13 cellular contexts compared by ENCODE assay signal in the genomic region with DNA sequence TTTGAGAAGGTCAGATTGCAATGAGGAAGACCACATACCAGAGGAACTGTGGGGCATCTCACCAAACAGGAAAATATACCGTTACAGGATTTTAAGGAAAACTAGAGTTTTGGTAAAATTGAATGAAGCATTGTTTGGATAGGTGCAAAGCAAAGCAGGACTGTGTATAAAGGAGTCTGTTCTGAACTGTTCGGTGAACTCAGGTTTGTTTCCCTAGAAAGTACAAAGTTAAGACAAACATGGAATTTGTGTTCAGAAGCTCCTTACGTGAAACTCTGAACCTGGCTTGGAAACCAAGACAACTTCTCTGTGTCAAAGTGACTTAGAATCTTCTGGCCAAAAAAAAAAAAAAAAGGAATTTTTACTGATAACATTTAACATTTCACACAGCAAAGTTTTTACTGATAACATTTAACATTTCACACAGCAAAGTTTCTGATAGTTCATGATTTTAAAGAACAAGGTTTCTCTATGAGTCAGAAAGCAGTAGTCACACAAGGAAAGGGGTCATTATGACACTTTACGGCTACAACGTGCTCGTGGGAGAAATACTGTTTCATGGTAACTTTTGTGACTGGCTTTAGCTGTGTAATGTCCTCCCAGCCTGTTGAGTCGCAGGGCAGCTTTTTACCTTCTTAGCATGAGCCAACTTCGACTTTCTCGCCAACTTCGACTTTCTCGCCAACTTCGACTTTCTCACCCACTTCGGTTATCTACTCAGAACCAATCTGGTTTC. TPM values are rescaled to one million over a fixed set of nuclear protein-coding genes. Genes with fewer than 3 reads are reported as not detected.
DNase-seq lines count a peak whose midpoint lies in the region; ATAC-seq, FAIRE-seq and TF ChIP-seq lines count a peak whose summit lies in the region.
"Had no signal": no experiment of that assay in that cellular context is flagged by ENCODE, and none has a peak within 500 bp of the region (broad histone marks: within the 10 kb centered on the region; RNA-seq: fewer than 3 reads in every experiment).

No MANE protein-coding gene starts in this region.

- peak in 1 of 2 experiments; percentile 18; a peak in 1 of 4 replicates for TF ChIP-seq EP300 in GM12878 (IDR thresholded peaks at IDR 0.05; ENCODE audit: borderline replicate concordance in 1 of 2, control insufficient read depth in 1 of 2, low read depth in 2 of 2, low read length in 2 of 2)

- peak overlapping the region; percentile 46 for H3K4me2 ChIP-seq in GM12878 (ENCODE audit: control insufficient read depth, insufficient read depth)

- peaks cover 20% of the 10 kb centered on the region for H3K4me1 ChIP-seq in GM12878 (ENCODE audit: control insufficient read depth, insufficient read depth, low read length)
- H3K4me1 ChIP-seq in breast epithelium, result no peaks in the 10 kb centered on the region
- H3K4me1 ChIP-seq: esophagus muscularis mucosa, parathyroid adenoma had no signal

- peak; percentile 82 for DNase-seq in GM12865 (ENCODE audit: low read depth)
- DNase-seq in GM12878 (ENCODE audit: low read depth, low spot score), result peak; percentile 80
- DNase-seq in NCI-H187 treated with DMSO at 0.1 percent for 48 hours (lab: John Stamatoyannopoulos, UW), result no peak
- no peak for DNase-seq in occipital lobe (lab: John Stamatoyannopoulos, UW)
- DNase-seq in breast epithelium (ENCODE audit: low spot score in 2 of 2), result no peak
- DNase-seq: amniotic stem cell, Calu3, NCI-H2227 treated with DMSO at 0.1 percent for 48 hours had no signal

- H3K9me3 ChIP-seq in GM12878 (replicated peaks; ENCODE audit: control insufficient read depth, insufficient read depth, low read length), result peaks cover 5% of the 10 kb centered on the region; the same call in 2 of the 3 replicates
- no peaks in the 10 kb centered on the region for H3K9me3 ChIP-seq in breast epithelium
- H3K9me3 ChIP-seq: esophagus muscularis mucosa had no signal

- H3K4me3 ChIP-seq in GM12865 (ENCODE audit: low read depth, low read length) (peak overlapping the region; percentile 26), GM12878 (peak overlapping the region; percentile 43; the same call in 1 of the 2 replicates), breast epithelium (no peak overlapping the region)
- H3K4me3 ChIP-seq: esophagus muscularis mucosa had no signal

- intact Hi-C loops in GM12878 (cut with micrococcal nuclease; ENCODE audit: unreplicated experiment), result no loop called here
- intact Hi-C loops in breast epithelium (cut with DNase I; ENCODE audit: low total_unique reads), result no loop called here

- CTCF ChIA-PET in GM12878 (lab: Yijun Ruan, JAX), result interaction anchor here (0.7 to 2.0 kb wide), 6 partner anchors 16 to 139 kb away, joined by 3 to 11 read pairs (median 4); no protein-coding TSS in a partner anchor

- peak overlapping the region; percentile 36 for H3K9ac ChIP-seq in GM12878 (ENCODE audit: control insufficient read depth, insufficient read depth, low read length)
- H3K9ac ChIP-seq: parathyroid adenoma had no signal

- BruUV-seq in GM12878 (replicated peaks; lab: Mats Ljungman, UMichigan), result no TSS peak

- in situ Hi-C loops in GM12878 (cut with MboI), result no loop called here

- no peaks in the 10 kb centered on the region for H4K20me1 ChIP-seq in GM12878 (ENCODE audit: control insufficient read depth, insufficient read depth)

- whole genome bisulfite sequencing in GM12878 (ENCODE audit: insufficient coverage, insufficient replicate concordance, low lambda C conversion rate, missing lambda C conversion rate), result 6% methylated on average over 13 of the region's 13 CpGs

- H3K79me2 ChIP-seq in GM12878 (ENCODE audit: control insufficient read depth, insufficient read depth, low read length), result peaks cover 2% of the 10 kb centered on the region; the same call in 1 of the 2 replicates
- H3K79me2 ChIP-seq: parathyroid adenoma had no signal

- peak overlapping the region; percentile 84 for H2AFZ ChIP-seq in GM12878 (ENCODE audit: control insufficient read depth, low read depth, low read length)
- H2AFZ ChIP-seq: parathyroid adenoma had no signal

- SMC1A ChIA-PET in GM12878 (lab: Charles Lee; ENCODE audit: uncharacterized antibody, unreplicated experiment), result interaction anchor here (0.7 to 4.2 kb wide), 13 partner anchors 9 to 157 kb away, joined by 3 to 31 read pairs (median 4); a partner anchor contains a TSS

- TF ChIP-seq RAD21 in GM12878 (IDR thresholded peaks at IDR 0.05; ENCODE audit: insufficient read depth, low read depth, low read length), result no peak

- peaks cover 2 to 4% of the 10 kb centered on the region in 2 experiments; a peak in 3 of 4 replicates for H3K36me3 ChIP-seq in GM12878 (ENCODE audit: control insufficient read depth in 2 of 2, insufficient read depth in 2 of 2, low read length in 1 of 2)
- no peaks in the 10 kb centered on the region for H3K36me3 ChIP-seq in breast epithelium

- H3K27me3 ChIP-seq in GM12878 (replicated peaks in 1 of 2; ENCODE audit: control insufficient read depth in 2 of 2, insufficient read depth in 2 of 2, low read length in 1 of 2) (no peaks in the 10 kb centered on the region), breast epithelium (no peaks in the 10 kb centered on the region)
- H3K27me3 ChIP-seq: esophagus muscularis mucosa had no signal

- TF ChIP-seq POLR2A in GM12878 (IDR thresholded peaks at IDR 0.05; ENCODE audit: low read depth, low read length) (peak; percentile 33; the same call in 1 of the 2 replicates), breast epithelium (IDR thresholded peaks at IDR 0.05) (no peak)

- ATAC-seq in GM19372 (IDR thresholded peaks at IDR 0.05; ENCODE audit: low read depth, unreplicated experiment) (peak; percentile 51), HG03520 (IDR thresholded peaks at IDR 0.05; ENCODE audit: unreplicated experiment) (peak; percentile 62), GM12878 (peak; percentile 96), HG02970 (IDR thresholded peaks at IDR 0.05; ENCODE audit: low FRiP score, unreplicated experiment) (no peak)

- POLR2A ChIA-PET in GM12878 (lab: Charles Lee), result interaction anchor here (0.6 to 4.2 kb wide), 9 partner anchors 12 to 225 kb away, joined by 3 to 19 read pairs (median 4); no protein-coding TSS in a partner anchor

- H3K27ac ChIP-seq in GM12878 (ENCODE audit: control insufficient read depth, insufficient read depth), result peak overlapping the region; percentile 88
- no peak overlapping the region for H3K27ac ChIP-seq in breast epithelium
- H3K27ac ChIP-seq: esophagus muscularis mucosa, parathyroid adenoma had no signal

- RAD21 ChIA-PET in GM12878 (lab: Charles Lee; ENCODE audit: unreplicated experiment), result interaction anchor here (0.8 to 2.0 kb wide), 7 partner anchors 13 to 142 kb away, joined by 3 to 10 read pairs (median 5); no protein-coding TSS in a partner anchor

- peak; percentile 71 for FAIRE-seq in GM12878 (lab: Jason Lieb, UNC)

- TF ChIP-seq CTCF in GM12865 (IDR thresholded peaks at IDR 0.05; ENCODE audit: insufficient read depth, low read depth, low read length, missing control alignments) (no peak), GM12878 (IDR thresholded peaks at IDR 0.05 in 2 of 3, conservative IDR thresholded peaks at IDR 0.05 in 1 of 3; ENCODE audit: control insufficient read depth in 2 of 3, extremely low read depth in 1 of 3, insufficient read depth in 1 of 3, low read depth in 3 of 3, low read length in 3 of 3) (no peak), breast epithelium (IDR thresholded peaks at IDR 0.05) (no peak)

TF ChIP-seq in GM12878, 131 proteins besides CTCF, POLR2A, EP300 and RAD21 (continues in another document):
- no peak for TF ChIP-seq HDAC6 (IDR thresholded peaks at IDR 0.05; ENCODE audit: unreplicated experiment)

RNA-seq across cellular contexts. Expression of a gene that starts 21.2 kb away (rescaled TPM):
- 80.8 and 86.7 TPM in 2 replicates for total RNA-seq in GM12878 (2013; cell fraction: nucleolus; rRNA removed)
- total RNA-seq in GM12878 (2014; rRNA removed) (8.2 and 8.6 TPM in 2 replicates), GM12878 (2014; rRNA removed; fragmentation: Illumina TruSeq; extraction: Trizol) (7.9 and 8.3 TPM in 2 replicates), GM12878 (2021) (23.8 and 25.9 TPM in 2 replicates), occipital lobe (20.9 TPM), breast epithelium (10 to 100 TPM in 1 of 3 donors, 1 to 10 TPM in 2; 7.9 to 13.2 (median 9.8) TPM)
- 6.2 TPM for polyA plus RNA-seq in GM12878 (2011; ENCODE audit: low read depth)
- polyA plus RNA-seq in GM12878 (2011; rRNA removed) (10.0 and 11.2 TPM in 2 replicates), GM12878 (2014; fragmentation: Illumina TruSeq; extraction: Trizol) (10.0 and 11.3 TPM in 2 replicates), GM12878 (2014; fragmentation: Nextera tagmentation; extraction: Ambion mirVana) (under 1 TPM; 0.77 to 0.84 TPM), GM12878 (2014; rRNA removed) (10.5 and 10.6 TPM in 2 replicates), GM12878 (2016; fragmentation: Nextera tagmentation; extraction: Ambion mirVana) (1 to 10 TPM; 2.1 to 2.7 TPM)
- 7.3 and 8.3 TPM in 2 replicates for polyA plus RNA-seq in GM12878 (2011; cell fraction: cytosol; rRNA removed)
- 27.5 and 29.7 TPM in 2 replicates for polyA plus RNA-seq in GM12878 (2011; cell fraction: nucleus; rRNA removed)
- 11.7 and 11.9 TPM in 2 replicates for polyA plus RNA-seq in GM12878 (2012)
- polyA minus RNA-seq in GM12878 (2011; rRNA and poly(A)+ RNA removed), result 14.6 and 21.8 TPM in 2 replicates
- polyA minus RNA-seq in GM12878 (2011; cell fraction: cytosol; rRNA and poly(A)+ RNA removed), result 10.1 and 12.2 TPM in 2 replicates
- 15.4 and 28.9 TPM in 2 replicates for polyA minus RNA-seq in GM12878 (2011; cell fraction: nucleus; rRNA and poly(A)+ RNA removed)

RNA-seq across cellular contexts. Expression of a gene that starts 36.9 kb away (rescaled TPM):
- total RNA-seq in GM12878 (2013; cell fraction: nucleolus; rRNA removed), result 26.2 and 27.7 TPM in 2 replicates
- 64.4 and 68.4 TPM in 2 replicates for total RNA-seq in GM12878 (2014; rRNA removed)
- 64.7 and 68.7 TPM in 2 replicates for total RNA-seq in GM12878 (2014; rRNA removed; fragmentation: Illumina TruSeq; extraction: Trizol)
- 69.2 and 74.2 TPM in 2 replicates for total RNA-seq in GM12878 (2021)
- 110 TPM for polyA plus RNA-seq in GM12878 (2011; ENCODE audit: low read depth)
- polyA plus RNA-seq in GM12878 (2011; rRNA removed), result 86.6 and 100 TPM in 2 replicates
- 96.8 and 103 TPM in 2 replicates for polyA plus RNA-seq in GM12878 (2011; cell fraction: cytosol; rRNA removed)
- 55.5 and 77.9 TPM in 2 replicates for polyA plus RNA-seq in GM12878 (2011; cell fraction: nucleus; rRNA removed)
- polyA plus RNA-seq in GM12878 (2012), result 84.5 and 96.5 TPM in 2 replicates
- 84.7 and 89.8 TPM in 2 replicates for polyA plus RNA-seq in GM12878 (2014; fragmentation: Illumina TruSeq; extraction: Trizol)
- polyA plus RNA-seq in GM12878 (2014; fragmentation: Nextera tagmentation; extraction: Ambion mirVana), result 100 to 1,000 TPM; 175 to 234 TPM
- 84.3 and 93.0 TPM in 2 replicates for polyA plus RNA-seq in GM12878 (2014; rRNA removed)
- 100 to 1,000 TPM; 147 to 156 TPM for polyA plus RNA-seq in GM12878 (2016; fragmentation: Nextera tagmentation; extraction: Ambion mirVana)
- polyA minus RNA-seq in GM12878 (2011; rRNA and poly(A)+ RNA removed), result 20.6 and 38.0 TPM in 2 replicates
- polyA minus RNA-seq in GM12878 (2011; cell fraction: cytosol; rRNA and poly(A)+ RNA removed), result 8.4 and 14.6 TPM in 2 replicates
- 16.9 and 26.9 TPM in 2 replicates for polyA minus RNA-seq in GM12878 (2011; cell fraction: nucleus; rRNA and poly(A)+ RNA removed)
- 45.7 TPM for total RNA-seq in occipital lobe
- 10 to 100 TPM; 35.4 to 45.7 (median 42.3) TPM for total RNA-seq in breast epithelium

Comparison
In these comparisons a context has a peak if more than half of its experiments do, and no peak if none do; other contexts are left out.
1. DNase-seq: peak in GM12865 (single experiment) and GM12878 (single experiment); none in NCI-H187 treated with DMSO at 0.1 percent for 48 hours (single experiment), occipital lobe (single experiment) and breast epithelium (0 of 2).
2. H3K4me3 ChIP-seq: peak in GM12865 (single experiment) and GM12878 (single experiment); none in breast epithelium (0 of 3).